16 cellular contexts compared by ENCODE assay signal in the genomic region with DNA sequence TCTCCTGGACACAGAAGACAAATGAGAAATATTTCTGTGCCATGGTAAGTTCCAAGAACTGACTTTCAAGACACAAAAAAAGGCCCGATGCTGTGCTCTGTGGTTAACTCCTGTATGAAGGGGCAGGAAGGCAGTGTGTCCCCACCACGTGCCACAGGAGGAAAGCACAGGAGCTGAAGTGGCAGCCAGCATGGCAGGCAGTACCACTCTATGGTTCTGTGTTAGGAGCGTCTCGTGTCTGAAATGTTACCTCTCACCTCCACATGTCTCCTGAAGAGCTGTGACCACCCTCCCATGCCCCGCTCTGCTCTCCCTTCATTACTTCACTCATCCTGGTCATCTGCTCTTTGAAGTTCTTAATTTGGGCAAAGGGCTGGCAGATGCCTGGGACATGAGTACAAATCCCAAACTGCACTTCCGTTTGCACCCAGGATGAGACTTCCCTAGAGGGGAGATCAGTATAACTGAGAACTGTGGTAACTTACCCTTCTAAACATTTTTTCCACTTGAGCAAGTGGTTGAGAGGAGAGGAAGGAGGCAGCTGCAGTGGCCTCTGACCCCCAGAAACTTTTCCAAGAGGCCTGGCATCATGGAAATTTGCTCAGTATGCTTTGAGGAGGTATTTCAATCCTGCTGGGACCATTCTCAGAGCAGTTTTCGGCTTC.
DNase-seq lines count a peak whose midpoint lies in the region; ATAC-seq and TF ChIP-seq lines count a peak whose summit lies in the region.
"Had no signal": no experiment of that assay in that cellular context is flagged by ENCODE, and none has a peak within 500 bp of the region (broad histone marks: within the 10 kb centered on the region; RNA-seq: fewer than 3 reads in every experiment).

No MANE protein-coding gene starts in this region.

- H3K79me2 ChIP-seq in SK-N-SH (ENCODE audit: insufficient read depth) = no peaks in the 10 kb centered on the region

- H3K4me3 Mint-ChIP-seq in chondrocyte (ENCODE audit: unreplicated experiment) = no peak overlapping the region
- no peak overlapping the region for H3K4me3 Mint-ChIP-seq in type B pancreatic cell
- H3K4me3 Mint-ChIP-seq: activated T-helper 1 cell treated with anti-CD3 and anti-CD28 coated beads, Interleukin-12 subunit alpha, Interleukin-12 subunit beta, Interleukin-2, Interleukin-4 antibody, amounts not matched to agents 30 ng/mL and 10 ng/mL and 1 ng/mL, durations not matched to agents 14 hours and 24 hours and 36 hours; CD4-positive, CD25-positive, alpha-beta regulatory T cell had no signal

- DNase-seq in SK-N-SH (no peak), chondrocyte (ENCODE audit: low spot score) (no peak), myocyte (ENCODE audit: low read depth) (peak; percentile 62), type B pancreatic cell (ENCODE audit: extremely low spot score, unreplicated experiment) (no peak), activated T-cell treated with anti-CD3 and anti-CD28 coated beads for 4 hours (no peak), occipital lobe (lab: John Stamatoyannopoulos, UW) (no peak)
- DNase-seq: CD4-positive, CD25-positive, alpha-beta regulatory T cell; H7; head of caudate nucleus; NCI-H1694; OCI-M1; testis had no signal

- H3K27me3 Mint-ChIP-seq in chondrocyte (ENCODE audit: low read depth) (no peaks in the 10 kb centered on the region), type B pancreatic cell (no peaks in the 10 kb centered on the region)

- H3F3A ChIP-seq in SK-N-SH (replicated peaks; ENCODE audit: insufficient read depth) = peaks cover 15% of the 10 kb centered on the region

- no peak for TF ChIP-seq RAD21 in SK-N-SH (IDR thresholded peaks at IDR 0.05; ENCODE audit: low read length)

- no peaks in the 10 kb centered on the region for H3K36me3 ChIP-seq in SK-N-SH (replicated peaks in 1 of 2; ENCODE audit: control insufficient read depth in 1 of 2, insufficient read depth in 2 of 2, low read length in 1 of 2)

- H3K27me3 ChIP-seq in SK-N-SH (ENCODE audit: insufficient read depth) = no peaks in the 10 kb centered on the region
- H3K27me3 ChIP-seq: testis had no signal

- no peaks in the 10 kb centered on the region for H3K9me2 ChIP-seq in SK-N-SH

- peak overlapping the region; percentile 7; the same call in 1 of the 2 replicates for H3K9ac ChIP-seq in SK-N-SH

- H3K4me2 ChIP-seq in SK-N-SH = no peak overlapping the region

- peaks cover 7 to 17% of the 10 kb centered on the region in 2 experiments; a peak in 3 of 4 replicates for H3K4me1 ChIP-seq in SK-N-SH (ENCODE audit: control insufficient read depth in 1 of 2, insufficient read depth in 2 of 2, low read depth in 1 of 2, low read length in 1 of 2)

- H3K36me3 Mint-ChIP-seq in chondrocyte (ENCODE audit: low read depth) (no peaks in the 10 kb centered on the region), type B pancreatic cell (peaks cover 4% of the 10 kb centered on the region)
- H3K36me3 Mint-ChIP-seq: CD4-positive, CD25-positive, alpha-beta regulatory T cell had no signal

- peaks cover 74% of the 10 kb centered on the region for H3K4me1 Mint-ChIP-seq in chondrocyte (ENCODE audit: low read depth)
- H3K4me1 Mint-ChIP-seq in type B pancreatic cell (ENCODE audit: unreplicated experiment) = peaks cover 60% of the 10 kb centered on the region
- H3K4me1 Mint-ChIP-seq: CD4-positive, CD25-positive, alpha-beta regulatory T cell had no signal

- TF ChIP-seq CTCF in SK-N-SH (IDR thresholded peaks at IDR 0.05) (no peak), chondrocyte (IDR thresholded peaks at IDR 0.05) (no peak), type B pancreatic cell (conservative IDR thresholded peaks at IDR 0.05) (no peak)

- TF ChIP-seq EP300 in SK-N-SH (IDR thresholded peaks at IDR 0.05; ENCODE audit: borderline replicate concordance in 1 of 2, low read depth in 1 of 2, low read length in 1 of 2) = no peak

- CTCF ChIA-PET in SK-N-SH (lab: Yijun Ruan, JAX) = no interaction called here

- H2AFZ ChIP-seq in SK-N-SH (ENCODE audit: low read depth) = peak overlapping the region; percentile 44; the same call in 1 of the 2 replicates

- 91% methylated on average over 7 of the region's 7 CpGs for WGBS in SK-N-SH (ENCODE audit: low lambda C conversion rate)

- no peak overlapping the region for H3K4me3 ChIP-seq in SK-N-SH (ENCODE audit: low read depth in 2 of 2, low read length in 1 of 2)
- H3K4me3 ChIP-seq: SK-N-MC, testis had no signal

- H3K9me3 Mint-ChIP-seq in chondrocyte (ENCODE audit: low read depth) = no peaks in the 10 kb centered on the region
- no peaks in the 10 kb centered on the region for H3K9me3 Mint-ChIP-seq in type B pancreatic cell
- H3K9me3 Mint-ChIP-seq: activated T-helper 1 cell treated with anti-CD3 and anti-CD28 coated beads, Interleukin-12 subunit alpha, Interleukin-12 subunit beta, Interleukin-2, Interleukin-4 antibody, amounts not matched to agents 30 ng/mL and 10 ng/mL and 1 ng/mL, durations not matched to agents 14 hours and 24 hours and 36 hours; CD4-positive, CD25-positive, alpha-beta regulatory T cell had no signal

- peak overlapping the region; percentile 90 for H3K27ac Mint-ChIP-seq in chondrocyte (ENCODE audit: unreplicated experiment)
- H3K27ac Mint-ChIP-seq in type B pancreatic cell = peak overlapping the region; percentile 70
- H3K27ac Mint-ChIP-seq: activated T-helper 1 cell treated with anti-CD3 and anti-CD28 coated beads, Interleukin-12 subunit alpha, Interleukin-12 subunit beta, Interleukin-2, Interleukin-4 antibody, amounts not matched to agents 30 ng/mL and 10 ng/mL and 1 ng/mL, durations not matched to agents 14 hours and 24 hours and 36 hours; CD4-positive, CD25-positive, alpha-beta regulatory T cell had no signal

- H3K9me3 ChIP-seq in SK-N-SH = no peaks in the 10 kb centered on the region
- H3K9me3 ChIP-seq: testis had no signal

- no peaks in the 10 kb centered on the region for H4K20me1 ChIP-seq in SK-N-SH (ENCODE audit: insufficient read depth)

- POLR2A ChIA-PET in SK-N-SH (lab: Yijun Ruan, JAX) = no interaction called here

- ATAC-seq in SK-N-SH treated with all-trans-retinoic acid at 6 μM for 48 hours (no peak), HG02852 (IDR thresholded peaks at IDR 0.05; ENCODE audit: unreplicated experiment) (no peak)

- peak overlapping the region; percentile 76 to 82; a peak in 3 of 4 replicates for H3K27ac ChIP-seq in SK-N-SH (ENCODE audit: low read depth in 2 of 2, low read length in 1 of 2)
- H3K27ac ChIP-seq: SK-N-MC, testis had no signal

TF ChIP-seq in SK-N-SH, 30 proteins besides CTCF, POLR2A, EP300 and RAD21 (continues in another document):
- TF ChIP-seq, protein P1, sequence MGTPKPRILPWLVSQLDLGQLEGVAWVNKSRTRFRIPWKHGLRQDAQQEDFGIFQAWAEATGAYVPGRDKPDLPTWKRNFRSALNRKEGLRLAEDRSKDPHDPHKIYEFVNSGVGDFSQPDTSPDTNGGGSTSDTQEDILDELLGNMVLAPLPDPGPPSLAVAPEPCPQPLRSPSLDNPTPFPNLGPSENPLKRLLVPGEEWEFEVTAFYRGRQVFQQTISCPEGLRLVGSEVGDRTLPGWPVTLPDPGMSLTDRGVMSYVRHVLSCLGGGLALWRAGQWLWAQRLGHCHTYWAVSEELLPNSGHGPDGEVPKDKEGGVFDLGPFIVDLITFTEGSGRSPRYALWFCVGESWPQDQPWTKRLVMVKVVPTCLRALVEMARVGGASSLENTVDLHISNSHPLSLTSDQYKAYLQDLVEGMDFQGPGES (IDR thresholded peaks at IDR 0.05; ENCODE audit: low read depth, low read length) = no peak
- TF ChIP-seq, protein P2, sequence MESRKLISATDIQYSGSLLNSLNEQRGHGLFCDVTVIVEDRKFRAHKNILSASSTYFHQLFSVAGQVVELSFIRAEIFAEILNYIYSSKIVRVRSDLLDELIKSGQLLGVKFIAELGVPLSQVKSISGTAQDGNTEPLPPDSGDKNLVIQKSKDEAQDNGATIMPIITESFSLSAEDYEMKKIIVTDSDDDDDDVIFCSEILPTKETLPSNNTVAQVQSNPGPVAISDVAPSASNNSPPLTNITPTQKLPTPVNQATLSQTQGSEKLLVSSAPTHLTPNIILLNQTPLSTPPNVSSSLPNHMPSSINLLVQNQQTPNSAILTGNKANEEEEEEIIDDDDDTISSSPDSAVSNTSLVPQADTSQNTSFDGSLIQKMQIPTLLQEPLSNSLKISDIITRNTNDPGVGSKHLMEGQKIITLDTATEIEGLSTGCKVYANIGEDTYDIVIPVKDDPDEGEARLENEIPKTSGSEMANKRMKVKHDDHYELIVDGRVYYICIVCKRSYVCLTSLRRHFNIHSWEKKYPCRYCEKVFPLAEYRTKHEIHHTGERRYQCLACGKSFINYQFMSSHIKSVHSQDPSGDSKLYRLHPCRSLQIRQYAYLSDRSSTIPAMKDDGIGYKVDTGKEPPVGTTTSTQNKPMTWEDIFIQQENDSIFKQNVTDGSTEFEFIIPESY (IDR thresholded peaks at IDR 0.05; ENCODE audit: borderline replicate concordance, low read depth) = no peak
- TF ChIP-seq MXI1 (IDR thresholded peaks at IDR 0.05; ENCODE audit: low read depth, low read length) = no peak

TF ChIP-seq in SK-N-SH treated with all-trans-retinoic acid at 6 μM for 48 hours, 23 proteins besides CTCF, POLR2A, EP300 and RAD21 (continues in another document):
- TF ChIP-seq ZFP3 (CRISPR knock-in tag; IDR thresholded peaks at IDR 0.05) = no peak
- no peak for TF ChIP-seq ZNF8 (CRISPR knock-in tag; IDR thresholded peaks at IDR 0.05)
- TF ChIP-seq TOX (CRISPR knock-in tag; IDR thresholded peaks at IDR 0.05; ENCODE audit: borderline replicate concordance) = no peak
- TF ChIP-seq ZNF565 (CRISPR knock-in tag; conservative IDR thresholded peaks at IDR 0.05; ENCODE audit: low read depth) = no peak
- TF ChIP-seq GLIS3 (CRISPR knock-in tag; IDR thresholded peaks at IDR 0.05) = no peak
